26 cellular contexts compared by ENCODE assay signal in the genomic region with DNA sequence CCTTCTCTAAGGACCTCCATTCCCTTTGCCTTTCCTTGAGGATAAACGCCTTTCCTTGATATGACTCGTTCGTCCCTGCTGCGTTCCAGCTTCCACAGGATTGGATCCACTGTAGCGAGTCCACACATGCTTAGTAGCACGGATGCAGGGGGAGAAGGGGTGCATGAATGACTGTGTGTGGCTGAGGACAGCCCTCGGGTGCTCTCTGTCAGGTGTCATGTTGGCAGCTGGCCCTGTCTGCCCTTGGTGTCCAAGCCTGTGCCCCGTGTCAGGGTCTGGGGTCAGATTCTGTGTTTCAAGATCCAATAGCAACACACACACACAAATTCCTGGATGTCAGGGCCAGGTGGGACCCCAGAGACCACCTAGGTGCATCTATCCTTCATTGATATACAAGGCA. TPM values are rescaled to one million over a fixed set of nuclear protein-coding genes. Genes with fewer than 3 reads are reported as not detected.
DNase-seq lines count a peak whose midpoint lies in the region; ATAC-seq and TF ChIP-seq lines count a peak whose summit lies in the region.
"Had no signal": no experiment of that assay in that cellular context is flagged by ENCODE, and none has a peak within 500 bp of the region (broad histone marks: within the 10 kb centered on the region; RNA-seq: fewer than 3 reads in every experiment).

No MANE protein-coding gene starts in this region.

- no peak for DNase-seq in Calu3
- DNase-seq in RWPE2 (ENCODE audit: low spot score), result peak; percentile 78
- peak; percentile 56 for DNase-seq in posterior vena cava (ENCODE audit: low spot score)
- no peak for DNase-seq in activated CD4-positive, CD25-positive, alpha-beta regulatory T cell treated with anti-CD3 and anti-CD28 coated beads, Interleukin-2, amount 50 U/mL, for 72 hours
- DNase-seq in activated T-cell treated with anti-CD3 and anti-CD28 coated beads for 4 hours, result no peak
- DNase-seq: activated naive CD4-positive, alpha-beta T cell treated with anti-CD3 and anti-CD28 coated beads for 36 hours; activated T-cell treated with anti-CD3 and anti-CD28 coated beads, Interleukin-2, amount 50 U/mL, for 48 hours; central memory CD4-positive, alpha-beta T cell; DMS79; GF-D8; hypothalamus; KBM-7; MM.1S; NCI-H1417 treated with DMSO at 0.1 percent for 48 hours; NCI-H2107; NCI-H510A treated with DMSO at 0.1 percent for 48 hours; stimulated activated CD8-positive, alpha-beta memory T cell treated with anti-CD3 and anti-CD28 coated beads, Interleukin-4, amount 100 ng/mL, for 48 hours; stomach; T-helper 1 cell had no signal

- no peak overlapping the region for H3K4me3 ChIP-seq in RWPE2 (ENCODE audit: severe bottlenecking)
- H3K4me3 ChIP-seq: Peyer's patch, stomach, tibial nerve had no signal

- no peaks in the 10 kb centered on the region for H3K9me3 ChIP-seq in RWPE2 (ENCODE audit: severe bottlenecking)
- H3K9me3 ChIP-seq: Peyer's patch, stomach, tibial nerve had no signal

- peaks cover 48% of the 10 kb centered on the region for H3K4me1 ChIP-seq in RWPE2 (ENCODE audit: insufficient read depth, poor library complexity, severe bottlenecking)

- peak; percentile 31; the same call in 2 of the 3 replicates for ATAC-seq in RWPE2 (ENCODE audit: low read depth)
- peak; percentile 30 for ATAC-seq in esophagus mucosa
- ATAC-seq in GM21723 (IDR thresholded peaks at IDR 0.05; ENCODE audit: unreplicated experiment), result no peak

- no peaks in the 10 kb centered on the region for H3K9me3 Mint-ChIP-seq in Calu3 (ENCODE audit: low read depth, unreplicated experiment)
- H3K9me3 Mint-ChIP-seq: activated naive CD4-positive, alpha-beta T cell treated with anti-CD3 and anti-CD28 coated beads for 36 hours; CD8-positive, alpha-beta memory T cell; neural crest cell had no signal

- no TSS peak for BruUV-seq in Calu3 (replicated peaks; lab: Mats Ljungman, UMichigan)

- peak overlapping the region; percentile 87 for H3K27ac ChIP-seq in RWPE2 (ENCODE audit: poor library complexity, severe bottlenecking)
- H3K27ac ChIP-seq: Peyer's patch, stomach, tibial nerve had no signal

- intact Hi-C loops in Calu3 (cut with micrococcal nuclease; ENCODE audit: unreplicated experiment) (no loop called here), posterior vena cava (cut with DNase I) (no loop called here)

- H3K27me3 Mint-ChIP-seq in Calu3 (ENCODE audit: unreplicated experiment), result no peaks in the 10 kb centered on the region

- H3K4me1 Mint-ChIP-seq in Calu3 (ENCODE audit: low read depth, unreplicated experiment), result peaks cover 70% of the 10 kb centered on the region
- H3K4me1 Mint-ChIP-seq: CD8-positive, alpha-beta memory T cell; neural crest cell had no signal

- CTCF ChIA-PET in Calu3 (lab: Charles Lee), result interaction anchor here (1.6 kb wide), 1 partner anchor 8 kb away, joined by 3 read pairs; no protein-coding TSS in a partner anchor

- no peaks in the 10 kb centered on the region for H3K36me3 ChIP-seq in RWPE2 (ENCODE audit: low read depth)
- H3K36me3 ChIP-seq: Peyer's patch, stomach, tibial nerve had no signal

- TF ChIP-seq CTCF in Calu3 (IDR thresholded peaks at IDR 0.05; ENCODE audit: unreplicated experiment) (no peak), RWPE2 (IDR thresholded peaks at IDR 0.05; ENCODE audit: poor library complexity, severe bottlenecking) (no peak)

- no peaks in the 10 kb centered on the region for H3K27me3 ChIP-seq in RWPE2 (ENCODE audit: insufficient read depth, poor library complexity, severe bottlenecking)
- H3K27me3 ChIP-seq: Peyer's patch had no signal

- peaks cover 13% of the 10 kb centered on the region for H3K36me3 Mint-ChIP-seq in Calu3 (ENCODE audit: insufficient read depth, unreplicated experiment)
- H3K36me3 Mint-ChIP-seq: CD8-positive, alpha-beta memory T cell had no signal

- peak overlapping the region; percentile 15 for H3K27ac Mint-ChIP-seq in Calu3 (ENCODE audit: unreplicated experiment)
- H3K27ac Mint-ChIP-seq: activated naive CD4-positive, alpha-beta T cell treated with anti-CD3 and anti-CD28 coated beads for 36 hours; CD8-positive, alpha-beta memory T cell had no signal

- no peak overlapping the region for H3K4me3 Mint-ChIP-seq in Calu3 (ENCODE audit: low read depth, unreplicated experiment)
- H3K4me3 Mint-ChIP-seq: activated naive CD4-positive, alpha-beta T cell treated with anti-CD3 and anti-CD28 coated beads for 36 hours; CD8-positive, alpha-beta memory T cell; neural crest cell had no signal

RNA-seq across cellular contexts. Expression of gene KRT80, which starts 17.5 kb away (rescaled TPM):
- total RNA-seq in Calu3 (2022) (32.7 and 45.5 TPM in 2 replicates), esophagus mucosa (17.9 TPM), posterior vena cava (under 1 TPM; 0.19 to 0.48 TPM)
- total RNA-seq: activated naive CD4-positive, alpha-beta T cell treated with anti-CD3 and anti-CD28 coated beads for 36 hours; CD8-positive, alpha-beta memory T cell; neural crest cell; tibial nerve had no signal

RNA-seq across cellular contexts. Expression of gene KRT7, which starts 23.7 kb away (rescaled TPM):
- total RNA-seq in Calu3 (2022), result 2,370 and 2,828 TPM in 2 replicates
- total RNA-seq in esophagus mucosa, result 113 TPM
- total RNA-seq in posterior vena cava, result 1 to 10 TPM; 4.1 to 6.8 TPM
- total RNA-seq: neural crest cell, SK-MEL-5 had no signal

Comparison
In these comparisons a context has a peak if more than half of its experiments do, and no peak if none do; other contexts are left out.
1. DNase-seq: peak in RWPE2 (single experiment) and posterior vena cava (single experiment); none in Calu3 (single experiment), activated CD4-positive, CD25-positive, alpha-beta regulatory T cell treated with anti-CD3 and anti-CD28 coated beads, Interleukin-2, amount 50 U/mL, for 72 hours (single experiment) and activated T-cell treated with anti-CD3 and anti-CD28 coated beads for 4 hours (single experiment).
2. RNA of gene KRT80, which starts 17.5 kb away (total RNA-seq): 32.7 to 45.5 TPM in Calu3 and 17.9 TPM in esophagus mucosa (single experiment); 0.19 to 0.48 TPM in posterior vena cava; every median in the first group is over 10 times any median in the second.
3. RNA of gene KRT7, which starts 23.7 kb away (total RNA-seq): 2,370 to 2,828 TPM in Calu3; 113 TPM in esophagus mucosa (single experiment) and 4.1 to 6.8 TPM in posterior vena cava; every median in the first group is over 10 times any median in the second.